Comparison of ENCODE assay signal across 10 cellular contexts in the genomic region with DNA sequence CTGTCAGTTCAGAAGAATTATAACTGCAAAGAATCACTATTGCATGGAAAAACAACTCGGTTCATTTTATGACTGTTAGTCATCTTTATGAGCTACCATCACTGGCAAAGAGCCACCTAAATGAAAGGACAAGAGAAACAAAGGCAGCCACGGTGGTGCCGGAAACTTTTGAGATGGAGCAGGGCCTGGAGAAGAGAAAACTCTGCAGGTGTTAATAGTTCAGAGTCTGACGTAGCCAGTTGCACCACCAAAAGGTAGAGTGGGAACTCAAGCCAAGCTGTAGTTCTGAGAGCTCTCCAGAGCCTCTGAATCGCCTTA.
A peak's percentile ranks its signal among the peaks of the same experiment; 100 is the strongest.
DNase-seq lines count a peak whose midpoint lies in the region; ATAC-seq, FAIRE-seq and TF ChIP-seq lines count a peak whose summit lies in the region.
"Had no signal": no experiment of that assay in that cellular context is flagged by ENCODE, and none has a peak within 500 bp of the region (broad histone marks: within the 10 kb centered on the region; RNA-seq: fewer than 3 reads in every experiment).

No MANE protein-coding gene starts in this region.

- no peaks in the 10 kb centered on the region for H3K9me3 ChIP-seq in OCI-LY7 (ENCODE audit: low read length)
- H3K9me3 ChIP-seq in upper lobe of left lung: no peaks in the 10 kb centered on the region
- H3K9me3 ChIP-seq: thyroid gland had no signal

- no peak for TF ChIP-seq POLR2A in upper lobe of left lung (IDR thresholded peaks at IDR 0.05)

- intact Hi-C loops in natural killer cell (cut with micrococcal nuclease): no loop called here
- intact Hi-C loops in OCI-LY7 (cut with micrococcal nuclease; ENCODE audit: unreplicated experiment): loop anchor here (10.0 kb wide), 2 partner anchors 145 to 255 kb away; no protein-coding TSS in a partner anchor

- peaks cover 6 to 7% of the 10 kb centered on the region in 2 donors for H3K4me1 Mint-ChIP-seq in natural killer cell
- H3K4me1 Mint-ChIP-seq in natural killer cell treated with Interleukin-12 subunit alpha and Interleukin-12 subunit beta and Interleukin-15 and Interleukin-18, amount 100 ng/mL, for 72 hours (ENCODE audit: low read depth in 2 of 2): peaks cover 7 to 11% of the 10 kb centered on the region in 2 donors
- H3K4me1 Mint-ChIP-seq in glutamatergic neuron (ENCODE audit: low read depth, unreplicated experiment): peaks cover 4% of the 10 kb centered on the region

- H3K4me1 ChIP-seq in OCI-LY7 (ENCODE audit: insufficient read depth, low read length, poor library complexity, severe bottlenecking) (no peaks in the 10 kb centered on the region), upper lobe of left lung (peaks cover 6 to 20% (median 15%) of the 10 kb centered on the region in 4 donors)
- H3K4me1 ChIP-seq: thyroid gland had no signal

- H3K4me3 Mint-ChIP-seq in natural killer cell: no peak overlapping the region
- no peak overlapping the region for H3K4me3 Mint-ChIP-seq in natural killer cell treated with Interleukin-12 subunit alpha and Interleukin-12 subunit beta and Interleukin-15 and Interleukin-18, amount 100 ng/mL, for 72 hours
- H3K4me3 Mint-ChIP-seq in glutamatergic neuron (ENCODE audit: unreplicated experiment): no peak overlapping the region

- no peak overlapping the region for H3K4me2 ChIP-seq in OCI-LY7 (ENCODE audit: low read length)

- no peaks in the 10 kb centered on the region for H3K9me2 ChIP-seq in OCI-LY7 (ENCODE audit: insufficient read depth, low read length)

- H3K27ac ChIP-seq in OCI-LY7 (ENCODE audit: low read depth, low read length, poor library complexity, severe bottlenecking) (no peak overlapping the region), upper lobe of left lung (no peak overlapping the region)
- H3K27ac ChIP-seq: thyroid gland, WERI-Rb-1 had no signal

- no peaks in the 10 kb centered on the region for H4K20me1 ChIP-seq in OCI-LY7 (ENCODE audit: insufficient read depth, low read length)

- TF ChIP-seq CTCF in natural killer cell (IDR thresholded peaks at IDR 0.05) (peak; percentile 48), OCI-LY7 (conservative IDR thresholded peaks at IDR 0.05; ENCODE audit: low read length) (no peak; the same call in 1 of the 2 replicates), glutamatergic neuron (IDR thresholded peaks at IDR 0.05; ENCODE audit: partially characterized antibody, unreplicated experiment) (peak; percentile 33), upper lobe of left lung (IDR thresholded peaks at IDR 0.05) (no peak)

- no peak for FAIRE-seq in urothelium cell line (lab: Jason Lieb, UNC)

- no peak for ATAC-seq in natural killer cell
- no peak for ATAC-seq in natural killer cell treated with Interleukin-12 subunit alpha and Interleukin-12 subunit beta and Interleukin-15 and Interleukin-18, amount 100 ng/mL, for 72 hours
- ATAC-seq in upper lobe of left lung (ENCODE audit: low FRiP score in 2 of 2): no peak
- no peak for ATAC-seq in HG02870 (IDR thresholded peaks at IDR 0.05; ENCODE audit: unreplicated experiment)

- no peaks in the 10 kb centered on the region for H3K36me3 ChIP-seq in OCI-LY7 (ENCODE audit: insufficient read depth, low read length)
- H3K36me3 ChIP-seq in upper lobe of left lung: no peaks in the 10 kb centered on the region
- H3K36me3 ChIP-seq: thyroid gland, WERI-Rb-1 had no signal

- no peaks in the 10 kb centered on the region for H3K79me2 ChIP-seq in OCI-LY7 (ENCODE audit: insufficient read depth, low read depth, low read length)

- WGBS in upper lobe of left lung, 2 donors: 30 to 32% methylated on average over 4 to 5 of the region's 5 CpGs

- H2AFZ ChIP-seq in OCI-LY7 (ENCODE audit: low read length): peak overlapping the region; percentile 39; the same call in 1 of the 2 replicates

- H3K4me3 ChIP-seq in OCI-LY7 (ENCODE audit: low read depth, low read length, poor library complexity, severe bottlenecking): no peak overlapping the region
- H3K4me3 ChIP-seq in upper lobe of left lung: no peak overlapping the region
- H3K4me3 ChIP-seq: thyroid gland had no signal

- H3K27ac Mint-ChIP-seq in natural killer cell (no peak overlapping the region), glutamatergic neuron (ENCODE audit: unreplicated experiment) (no peak overlapping the region)
- H3K27ac Mint-ChIP-seq in natural killer cell treated with Interleukin-12 subunit alpha and Interleukin-12 subunit beta and Interleukin-15 and Interleukin-18, amount 100 ng/mL, for 72 hours: no peak overlapping the region

- H3K9me3 Mint-ChIP-seq in natural killer cell (no peaks in the 10 kb centered on the region), glutamatergic neuron (ENCODE audit: unreplicated experiment) (no peaks in the 10 kb centered on the region)
- H3K9me3 Mint-ChIP-seq in natural killer cell treated with Interleukin-12 subunit alpha and Interleukin-12 subunit beta and Interleukin-15 and Interleukin-18, amount 100 ng/mL, for 72 hours: no peaks in the 10 kb centered on the region

- no TSS peak for BruUV-seq in OCI-LY7 (replicated peaks; lab: Mats Ljungman, UMichigan)

- peaks cover 10 to 36% of the 10 kb centered on the region in 2 donors for H3K27me3 Mint-ChIP-seq in natural killer cell (ENCODE audit: low read depth in 2 of 2)
- H3K27me3 Mint-ChIP-seq in natural killer cell treated with Interleukin-12 subunit alpha and Interleukin-12 subunit beta and Interleukin-15 and Interleukin-18, amount 100 ng/mL, for 72 hours: peaks cover 22 to 35% of the 10 kb centered on the region in 2 donors
- H3K27me3 Mint-ChIP-seq in glutamatergic neuron (ENCODE audit: unreplicated experiment): no peaks in the 10 kb centered on the region

- POLR2A ChIA-PET in OCI-LY7 (lab: Charles Lee): interaction anchor here (0.6 to 1.4 kb wide), 3 partner anchors 10 to 504 kb away, joined by 3 to 4 read pairs (median 3); no protein-coding TSS in a partner anchor

- H3K36me3 Mint-ChIP-seq in natural killer cell (no peaks in the 10 kb centered on the region), glutamatergic neuron (ENCODE audit: unreplicated experiment) (no peaks in the 10 kb centered on the region)
- no peaks in the 10 kb centered on the region for H3K36me3 Mint-ChIP-seq in natural killer cell treated with Interleukin-12 subunit alpha and Interleukin-12 subunit beta and Interleukin-15 and Interleukin-18, amount 100 ng/mL, for 72 hours

- H3K27me3 ChIP-seq in upper lobe of left lung: no peaks in the 10 kb centered on the region
- H3K27me3 ChIP-seq: thyroid gland had no signal

- no peak for DNase-seq in natural killer cell
- DNase-seq in natural killer cell treated with Interleukin-12 subunit alpha and Interleukin-12 subunit beta and Interleukin-15 and Interleukin-18, amount 100 ng/mL, for 72 hours (ENCODE audit: low spot score): no peak
- DNase-seq in OCI-LY7 (ENCODE audit: low spot score): no peak
- DNase-seq in glutamatergic neuron: no peak
- DNase-seq in urothelium cell line (ENCODE audit: low spot score): peak; percentile 10
- no peak for DNase-seq in upper lobe of left lung
- no peak for DNase-seq in NCI-H2196 treated with DMSO at 0.1 percent for 48 hours (lab: John Stamatoyannopoulos, UW; ENCODE audit: unreplicated experiment)

- CTCF ChIA-PET in OCI-LY7 (lab: Charles Lee; ENCODE audit: unreplicated experiment): interaction anchor here (0.8 kb wide), 1 partner anchor 16 kb away, joined by 3 read pairs; no protein-coding TSS in a partner anchor

- no peak for TF ChIP-seq EP300 in upper lobe of left lung (IDR thresholded peaks at IDR 0.05)

Comparison
In these comparisons a context has a peak if more than half of its experiments do, and no peak if none do; other contexts are left out.
1. CTCF ChIP-seq: peak in natural killer cell (single experiment) and glutamatergic neuron (single experiment); none in OCI-LY7 (single experiment) and upper lobe of left lung (0 of 6).